Comparison of ENCODE assay signal across 1 cellular context in the genomic region with DNA sequence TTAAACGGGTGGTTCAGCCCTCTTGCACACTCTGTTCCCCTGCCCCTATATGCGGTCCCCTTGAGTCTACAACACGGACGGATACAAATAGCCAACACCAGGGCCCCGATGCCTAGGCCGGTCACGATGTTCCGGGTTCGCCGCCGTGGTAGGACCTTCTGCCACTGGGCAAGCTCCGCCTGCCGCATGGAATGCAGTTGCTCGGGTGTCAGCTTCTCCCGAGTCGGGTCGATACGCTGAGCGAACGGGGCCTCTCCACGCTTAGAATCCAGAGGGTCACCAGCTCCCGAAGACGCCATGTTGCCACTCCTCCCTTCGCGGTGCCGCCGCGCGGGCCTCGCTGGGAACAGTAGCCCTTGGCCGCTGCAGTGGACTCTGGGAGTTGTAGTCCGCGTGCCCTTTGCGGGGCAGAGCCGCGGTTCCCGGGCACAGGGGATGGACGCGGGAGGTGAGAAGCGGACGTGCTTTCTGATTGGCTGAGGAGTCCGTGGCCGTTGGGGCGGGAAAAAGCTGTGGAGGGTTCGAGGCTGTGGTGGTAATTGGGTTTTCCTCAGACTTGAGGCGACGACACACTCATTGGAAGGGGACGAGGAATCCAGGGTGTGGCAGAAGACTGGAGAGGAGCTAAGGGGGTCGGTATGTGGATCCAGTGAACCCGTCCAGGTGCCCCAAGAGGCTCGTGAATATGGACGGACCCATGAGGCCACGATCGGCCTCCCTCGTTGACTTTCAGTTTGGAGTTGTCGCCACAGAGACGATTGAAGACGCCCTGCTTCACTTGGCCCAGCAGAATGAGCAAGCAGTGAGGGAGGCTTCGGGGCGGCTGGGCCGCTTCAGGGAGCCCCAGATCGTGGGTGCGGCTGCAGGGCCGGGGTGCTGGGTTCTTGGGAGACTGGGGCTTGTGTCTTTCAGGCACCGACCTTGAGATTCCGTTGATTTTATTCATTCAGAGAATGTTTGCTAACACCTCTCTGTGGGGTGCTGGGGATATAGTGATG.
TF ChIP-seq lines count a peak whose summit lies in the region.

A gene with protein sequence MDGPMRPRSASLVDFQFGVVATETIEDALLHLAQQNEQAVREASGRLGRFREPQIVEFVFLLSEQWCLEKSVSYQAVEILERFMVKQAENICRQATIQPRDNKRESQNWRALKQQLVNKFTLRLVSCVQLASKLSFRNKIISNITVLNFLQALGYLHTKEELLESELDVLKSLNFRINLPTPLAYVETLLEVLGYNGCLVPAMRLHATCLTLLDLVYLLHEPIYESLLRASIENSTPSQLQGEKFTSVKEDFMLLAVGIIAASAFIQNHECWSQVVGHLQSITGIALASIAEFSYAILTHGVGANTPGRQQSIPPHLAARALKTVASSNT (plus strand): TSS at position 479 of the 998 bp plus-strand sequence. CDS start 207 bp downstream, at position 686.
A gene with protein sequence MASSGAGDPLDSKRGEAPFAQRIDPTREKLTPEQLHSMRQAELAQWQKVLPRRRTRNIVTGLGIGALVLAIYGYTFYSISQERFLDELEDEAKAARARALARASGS (minus strand): TSS at position 322 of the 998 bp plus-strand sequence. CDS start 23 bp downstream, at position 299.

TF ChIP-seq in GM12878, 131 proteins besides CTCF, POLR2A, EP300 and RAD21 (continued from another document and continues in another):
- TF ChIP-seq KLF5 (IDR thresholded peaks at IDR 0.05; ENCODE audit: partially characterized antibody), result no peak
- TF ChIP-seq PML (IDR thresholded peaks at IDR 0.05; ENCODE audit: low read length), result no peak
- no peak for TF ChIP-seq HDAC2 (IDR thresholded peaks at IDR 0.05)
- TF ChIP-seq ZBTB33 (IDR thresholded peaks at IDR 0.05), result no peak
- no peak for TF ChIP-seq ZNF622 (IDR thresholded peaks at IDR 0.05)
- TF ChIP-seq IRF4 (IDR thresholded peaks at IDR 0.05; ENCODE audit: low read depth, low read length), result 0 out of 2 replicates have a peak, but pooled peaks have one; percentile 29
- TF ChIP-seq KDM1A (IDR thresholded peaks at IDR 0.05; ENCODE audit: borderline replicate concordance), result no peak
- TF ChIP-seq SREBF2 (IDR thresholded peaks at IDR 0.05; ENCODE audit: low read length), result no peak
- no peak; the same call in 1 of the 2 replicates for TF ChIP-seq ZNF207 (IDR thresholded peaks at IDR 0.05; ENCODE audit: borderline replicate concordance)
- TF ChIP-seq E2F8 (IDR thresholded peaks at IDR 0.05; ENCODE audit: low read depth, partially characterized antibody), result no peak
- peak; percentile 49; the same call in 1 of the 2 replicates for TF ChIP-seq LARP7 (IDR thresholded peaks at IDR 0.05)
- TF ChIP-seq CBX3 (IDR thresholded peaks at IDR 0.05; ENCODE audit: borderline replicate concordance, low read depth), result no peak
- TF ChIP-seq POLR2AphosphoS2 (IDR thresholded peaks at IDR 0.05; ENCODE audit: low read depth, low read length), result 0 out of 2 replicates have a peak, but pooled peaks have one; percentile 58
- TF ChIP-seq ZBTB11 (CRISPR knock-in tag; IDR thresholded peaks at IDR 0.05), result no peak; the same call in 1 of the 2 replicates
- no peak for TF ChIP-seq ZZZ3 (IDR thresholded peaks at IDR 0.05; ENCODE audit: control insufficient read depth, insufficient read length, low read depth)
- TF ChIP-seq, protein P1, sequence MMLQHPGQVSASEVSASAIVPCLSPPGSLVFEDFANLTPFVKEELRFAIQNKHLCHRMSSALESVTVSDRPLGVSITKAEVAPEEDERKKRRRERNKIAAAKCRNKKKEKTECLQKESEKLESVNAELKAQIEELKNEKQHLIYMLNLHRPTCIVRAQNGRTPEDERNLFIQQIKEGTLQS (IDR thresholded peaks at IDR 0.05; ENCODE audit: borderline replicate concordance, extremely low read depth, low read depth, low read length), result no peak
- TF ChIP-seq, protein P2, sequence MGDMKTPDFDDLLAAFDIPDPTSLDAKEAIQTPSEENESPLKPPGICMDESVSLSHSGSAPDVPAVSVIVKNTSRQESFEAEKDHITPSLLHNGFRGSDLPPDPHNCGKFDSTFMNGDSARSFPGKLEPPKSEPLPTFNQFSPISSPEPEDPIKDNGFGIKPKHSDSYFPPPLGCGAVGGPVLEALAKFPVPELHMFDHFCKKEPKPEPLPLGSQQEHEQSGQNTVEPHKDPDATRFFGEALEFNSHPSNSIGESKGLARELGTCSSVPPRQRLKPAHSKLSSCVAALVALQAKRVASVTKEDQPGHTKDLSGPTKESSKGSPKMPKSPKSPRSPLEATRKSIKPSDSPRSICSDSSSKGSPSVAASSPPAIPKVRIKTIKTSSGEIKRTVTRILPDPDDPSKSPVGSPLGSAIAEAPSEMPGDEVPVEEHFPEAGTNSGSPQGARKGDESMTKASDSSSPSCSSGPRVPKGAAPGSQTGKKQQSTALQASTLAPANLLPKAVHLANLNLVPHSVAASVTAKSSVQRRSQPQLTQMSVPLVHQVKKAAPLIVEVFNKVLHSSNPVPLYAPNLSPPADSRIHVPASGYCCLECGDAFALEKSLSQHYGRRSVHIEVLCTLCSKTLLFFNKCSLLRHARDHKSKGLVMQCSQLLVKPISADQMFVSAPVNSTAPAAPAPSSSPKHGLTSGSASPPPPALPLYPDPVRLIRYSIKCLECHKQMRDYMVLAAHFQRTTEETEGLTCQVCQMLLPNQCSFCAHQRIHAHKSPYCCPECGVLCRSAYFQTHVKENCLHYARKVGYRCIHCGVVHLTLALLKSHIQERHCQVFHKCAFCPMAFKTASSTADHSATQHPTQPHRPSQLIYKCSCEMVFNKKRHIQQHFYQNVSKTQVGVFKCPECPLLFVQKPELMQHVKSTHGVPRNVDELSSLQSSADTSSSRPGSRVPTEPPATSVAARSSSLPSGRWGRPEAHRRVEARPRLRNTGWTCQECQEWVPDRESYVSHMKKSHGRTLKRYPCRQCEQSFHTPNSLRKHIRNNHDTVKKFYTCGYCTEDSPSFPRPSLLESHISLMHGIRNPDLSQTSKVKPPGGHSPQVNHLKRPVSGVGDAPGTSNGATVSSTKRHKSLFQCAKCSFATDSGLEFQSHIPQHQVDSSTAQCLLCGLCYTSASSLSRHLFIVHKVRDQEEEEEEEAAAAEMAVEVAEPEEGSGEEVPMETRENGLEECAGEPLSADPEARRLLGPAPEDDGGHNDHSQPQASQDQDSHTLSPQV (IDR thresholded peaks at IDR 0.05), result no peak
- TF ChIP-seq KAT2A (conservative IDR thresholded peaks at IDR 0.05; ENCODE audit: control insufficient read depth, low read depth, low read length), result no peak
- no peak for TF ChIP-seq IRF5 (IDR thresholded peaks at IDR 0.05; ENCODE audit: borderline replicate concordance)
- 0 out of 2 replicates have a peak, but pooled peaks have one; percentile 46 for TF ChIP-seq SMARCA5 (IDR thresholded peaks at IDR 0.05)
- TF ChIP-seq PRDM15 (CRISPR knock-in tag; IDR thresholded peaks at IDR 0.05), result no peak
- no peak for TF ChIP-seq JUNB (IDR thresholded peaks at IDR 0.05)
- TF ChIP-seq RCOR1 (conservative IDR thresholded peaks at IDR 0.05; ENCODE audit: low read depth, low read length), result no peak
- 0 out of 2 replicates have a peak, but pooled peaks have one; percentile 30 for TF ChIP-seq SREBF1 (IDR thresholded peaks at IDR 0.05; ENCODE audit: low read length)
- TF ChIP-seq SMAD5 (IDR thresholded peaks at IDR 0.05; ENCODE audit: low read depth), result 0 out of 2 replicates have a peak, but pooled peaks have one; percentile 50
- no peak for TF ChIP-seq MYC (IDR thresholded peaks at IDR 0.05; ENCODE audit: insufficient read depth, insufficient read length, insufficient replicate concordance, low read length, severe bottlenecking)
- no peak for TF ChIP-seq NFYA (IDR thresholded peaks at IDR 0.05; ENCODE audit: borderline replicate concordance, low read depth, low read length)
- TF ChIP-seq SMAD1 (IDR thresholded peaks at IDR 0.05; ENCODE audit: low read depth, partially characterized antibody), result no peak
- TF ChIP-seq EZH2 (IDR thresholded peaks at IDR 0.05; ENCODE audit: borderline replicate concordance, control insufficient read depth, low read depth, low read length), result no peak
